ENCODE assay signal across 16 cellular contexts in the genomic region with DNA sequence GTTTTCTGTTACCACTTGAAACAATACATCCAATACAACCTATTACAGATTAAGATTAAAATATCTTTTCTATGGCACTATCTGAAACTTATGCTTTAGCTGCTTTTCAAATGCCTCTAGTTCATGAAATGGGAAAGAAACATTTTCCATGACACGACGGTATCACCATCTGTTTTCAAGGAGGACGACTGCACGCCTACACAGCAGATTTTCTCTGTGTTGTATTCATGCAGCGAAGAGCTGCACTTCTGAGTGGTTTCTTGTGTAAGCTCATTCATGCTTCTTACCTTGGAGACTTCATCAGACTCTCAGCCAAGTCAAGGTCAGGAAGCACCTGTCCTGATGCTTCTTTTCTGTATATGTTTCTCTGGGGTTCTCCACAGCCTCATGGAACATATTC.
"Had no signal": no experiment of that assay in that cellular context is flagged by ENCODE, and none has a peak within 500 bp of the region (broad histone marks: within the 10 kb centered on the region; RNA-seq: fewer than 3 reads in every experiment).

No MANE protein-coding gene starts in this region.

- ATAC-seq: left colon; left ventricle myocardium superior; psoas muscle; sciatic nerve; stimulated activated naive B cell treated with anti-CD40 and anti-IgM and Interleukin-4, amounts not matched to agents 10 μg/mL and 1 μg/mL and 100 μg/mL, for 72 hours; stimulated activated naive CD8-positive, alpha-beta T cell treated with anti-CD3 and anti-CD28 coated beads, Interleukin-15, amount 100 ng/mL, for 72 hours had no signal

- H3K27me3 Mint-ChIP-seq: dendritic cell treated with granulocyte-macrophage colony-stimulating factor and Interleukin-4, amounts not matched to agents 40 ng/mL and 50 ng/mL, for 4 days; naive B cell; stimulated activated naive B cell treated with anti-CD40 and anti-IgM and Interleukin-4, amounts not matched to agents 10 μg/mL and 1 μg/mL and 100 μg/mL, for 72 hours had no signal

- H3K27ac Mint-ChIP-seq: dendritic cell treated with granulocyte-macrophage colony-stimulating factor and Interleukin-4, amounts not matched to agents 40 ng/mL and 50 ng/mL, for 4 days; naive B cell; nephron; stimulated activated naive B cell treated with anti-CD40 and anti-IgM and Interleukin-4, amounts not matched to agents 10 μg/mL and 1 μg/mL and 100 μg/mL, for 72 hours; stimulated activated naive CD8-positive, alpha-beta T cell treated with anti-CD3 and anti-CD28 coated beads, Interleukin-15, amount 100 ng/mL, for 72 hours had no signal

- H3K9me3 Mint-ChIP-seq: dendritic cell treated with granulocyte-macrophage colony-stimulating factor and Interleukin-4, amounts not matched to agents 40 ng/mL and 50 ng/mL, for 4 days; naive B cell; nephron; stimulated activated naive B cell treated with anti-CD40 and anti-IgM and Interleukin-4, amounts not matched to agents 10 μg/mL and 1 μg/mL and 100 μg/mL, for 72 hours; stimulated activated naive CD8-positive, alpha-beta T cell treated with anti-CD3 and anti-CD28 coated beads, Interleukin-15, amount 100 ng/mL, for 72 hours had no signal

- DNase-seq: esophagus squamous epithelium; foreskin melanocyte; left colon; left ventricle myocardium superior; mesenchymal stem cell; midbrain; naive B cell; psoas muscle; stimulated activated CD4-positive, alpha-beta T cell treated with anti-CD3 and anti-CD28 coated beads, Interleukin-2, amount 100 ng/mL, for 24 hours; stimulated activated CD4-positive, alpha-beta T cell treated with anti-CD3 and anti-CD28 coated beads, Interleukin-4, amount 100 ng/mL, for 4 hours; stimulated activated naive B cell treated with anti-CD40 and anti-IgM and Interleukin-4, amounts not matched to agents 10 μg/mL and 1 μg/mL and 100 μg/mL, for 72 hours; stimulated activated naive CD8-positive, alpha-beta T cell treated with anti-CD3 and anti-CD28 coated beads, Interleukin-15, amount 100 ng/mL, for 72 hours; trophoblast cell had no signal

- H3K36me3 Mint-ChIP-seq: naive B cell; stimulated activated naive B cell treated with anti-CD40 and anti-IgM and Interleukin-4, amounts not matched to agents 10 μg/mL and 1 μg/mL and 100 μg/mL, for 72 hours had no signal

- H3K4me1 Mint-ChIP-seq: naive B cell; nephron; stimulated activated naive B cell treated with anti-CD40 and anti-IgM and Interleukin-4, amounts not matched to agents 10 μg/mL and 1 μg/mL and 100 μg/mL, for 72 hours; stimulated activated naive CD8-positive, alpha-beta T cell treated with anti-CD3 and anti-CD28 coated beads, Interleukin-15, amount 100 ng/mL, for 72 hours had no signal

- H3K4me3 Mint-ChIP-seq: dendritic cell treated with granulocyte-macrophage colony-stimulating factor and Interleukin-4, amounts not matched to agents 40 ng/mL and 50 ng/mL, for 4 days; naive B cell; nephron; stimulated activated naive B cell treated with anti-CD40 and anti-IgM and Interleukin-4, amounts not matched to agents 10 μg/mL and 1 μg/mL and 100 μg/mL, for 72 hours; stimulated activated naive CD8-positive, alpha-beta T cell treated with anti-CD3 and anti-CD28 coated beads, Interleukin-15, amount 100 ng/mL, for 72 hours had no signal
